1 cellular context compared by ENCODE assay signal in genomic region chr5:42811591-42812392, GRCh38.
TF ChIP-seq lines count a peak whose summit lies in the region.

Gene SELENOP, minus strand, starts transcription at chr5:42811892. Its CDS starts 3,539 bp downstream, at chr5:42808353.

TF ChIP-seq in HepG2, 621 proteins besides CTCF, POLR2A, EP300 and RAD21 (continued from another document and continues in another):
- TF ChIP-seq ZBTB40 (IDR thresholded peaks at IDR 0.05) (no peak), ZBTB40 (CRISPR knock-in tag; IDR thresholded peaks at IDR 0.05) (no peak; the same call in 1 of the 2 replicates), ATF7-NPFF (CRISPR knock-in tag; IDR thresholded peaks at IDR 0.05; ENCODE audit: low read depth) (peak; percentile 57; the same call in 1 of the 2 replicates), ZNF615 (CRISPR knock-in tag; IDR thresholded peaks at IDR 0.05; ENCODE audit: borderline replicate concordance) (0 out of 2 replicates have a peak, but pooled peaks have one; percentile 82), ZBTB7B (CRISPR knock-in tag; IDR thresholded peaks at IDR 0.05) (no peak; the same call in 1 of the 2 replicates), ZNF382 (CRISPR knock-in tag; IDR thresholded peaks at IDR 0.05; ENCODE audit: borderline replicate concordance) (no peak), JUN (CRISPR knock-in tag; IDR thresholded peaks at IDR 0.05) (peak; percentile 47; the same call in 1 of the 2 replicates), CCAR2 (optimal IDR thresholded peaks at IDR 0.05; ENCODE audit: low read depth, low read length) (no peak), ERF (CRISPR knock-in tag; IDR thresholded peaks at IDR 0.05) (peak; percentile 89), ARID4A (CRISPR knock-in tag; IDR thresholded peaks at IDR 0.05; ENCODE audit: borderline replicate concordance) (peak; percentile 55; the same call in 1 of the 2 replicates), SRSF1 (optimal IDR thresholded peaks at IDR 0.05; ENCODE audit: low read depth, low read length) (peak; percentile 37), ZNF253 (CRISPR knock-in tag; IDR thresholded peaks at IDR 0.05; ENCODE audit: borderline replicate concordance) (no peak), ZNF619 (CRISPR knock-in tag; IDR thresholded peaks at IDR 0.05) (no peak), ZBTB26 (CRISPR knock-in tag; IDR thresholded peaks at IDR 0.05; ENCODE audit: borderline replicate concordance) (no peak; the same call in 1 of the 2 replicates), MYNN (CRISPR knock-in tag; IDR thresholded peaks at IDR 0.05; ENCODE audit: low read depth) (no peak), ZNF724P (CRISPR knock-in tag; IDR thresholded peaks at IDR 0.05; ENCODE audit: borderline replicate concordance) (peak; percentile 71; the same call in 1 of the 2 replicates), NR2F6 (IDR thresholded peaks at IDR 0.05) (peak; percentile 83), NR2F6 (CRISPR knock-in tag; IDR thresholded peaks at IDR 0.05) (peak; percentile 87), ZNF75D (CRISPR knock-in tag; IDR thresholded peaks at IDR 0.05; ENCODE audit: borderline replicate concordance) (no peak), ZNF251 (CRISPR knock-in tag; IDR thresholded peaks at IDR 0.05) (no peak), ZNF513 (CRISPR knock-in tag; conservative IDR thresholded peaks at IDR 0.05) (no peak), PRDM10 (CRISPR knock-in tag; IDR thresholded peaks at IDR 0.05; ENCODE audit: low read depth) (peak; percentile 98), BCLAF1 (IDR thresholded peaks at IDR 0.05) (no peak)
